17 cellular contexts compared by ENCODE assay signal in genomic region chr4:83247415-83248357, GRCh38. TPM values are rescaled to one million over a fixed set of nuclear protein-coding genes. Genes with fewer than 3 reads are reported as not detected.
DNase-seq lines count a peak whose midpoint lies in the region; ATAC-seq, FAIRE-seq and TF ChIP-seq lines count a peak whose summit lies in the region.
"Had no signal": no experiment of that assay in that cellular context is flagged by ENCODE, and none has a peak within 500 bp of the region (broad histone marks: within the 10 kb centered on the region; RNA-seq: fewer than 3 reads in every experiment).

No MANE protein-coding gene starts in this region.

- no peak overlapping the region for H3K4me3 ChIP-seq in A549
- H3K4me3 ChIP-seq in Panc1 (ENCODE audit: low read depth in 2 of 2, low read length in 2 of 2) = no peak overlapping the region
- no peak overlapping the region for H3K4me3 ChIP-seq in esophagus (ENCODE audit: low read depth in 1 of 2, low read length in 2 of 2)
- H3K4me3 ChIP-seq in mesendoderm (ENCODE audit: low read length) = no peak overlapping the region
- no peak overlapping the region for H3K4me3 ChIP-seq in Karpas-422 (ENCODE audit: low read length)
- no peak overlapping the region for H3K4me3 ChIP-seq in brain microvascular endothelial cell (ENCODE audit: low read depth, low read length)

- peak overlapping the region; percentile 42 for H3K56ac ChIP-seq in mesendoderm (ENCODE audit: low read length)

- no peaks in the 10 kb centered on the region for H3K79me1 ChIP-seq in mesendoderm (ENCODE audit: low read length)

- H3K9me3 ChIP-seq in A549 (no peaks in the 10 kb centered on the region), Panc1 (ENCODE audit: control insufficient read depth, insufficient read depth, low read depth, low read length) (no peaks in the 10 kb centered on the region), esophagus (ENCODE audit: control insufficient read depth in 2 of 2, insufficient read depth in 1 of 2, low read depth in 1 of 2, low read length in 1 of 2) (no peaks in the 10 kb centered on the region), Karpas-422 (ENCODE audit: low read length) (no peaks in the 10 kb centered on the region)
- H3K9me3 ChIP-seq: Caco-2 had no signal

- no peaks in the 10 kb centered on the region for H3K9me2 ChIP-seq in Karpas-422 (replicated peaks; ENCODE audit: insufficient read depth, low read length)

- BruUV-seq in Panc1 (replicated peaks; lab: Mats Ljungman, UMichigan) = no TSS peak

- H3K4ac ChIP-seq in mesendoderm (ENCODE audit: low read depth, low read length) = no peak overlapping the region

- TF ChIP-seq EP300 in A549 (IDR thresholded peaks at IDR 0.05) = no peak

- no peak overlapping the region for H4K5ac ChIP-seq in mesendoderm (ENCODE audit: low read length)

- no peak for TF ChIP-seq RAD21 in A549 (conservative IDR thresholded peaks at IDR 0.05 in 1 of 2, IDR thresholded peaks at IDR 0.05 in 1 of 2)

- H3K23ac ChIP-seq in mesendoderm (ENCODE audit: low read length) = no peak overlapping the region

- peak overlapping the region; percentile 41 for H2BK5ac ChIP-seq in mesendoderm (ENCODE audit: low read length)

- no peak for DNase-seq in A549 (ENCODE audit: low read depth in 1 of 2, low spot score in 1 of 2)
- DNase-seq in Panc1 (ENCODE audit: low read depth, low spot score) = no peak
- DNase-seq in mesendoderm = no peak
- no peak for DNase-seq in Karpas-422
- no peak for DNase-seq in brain microvascular endothelial cell
- DNase-seq in GM10248 (ENCODE audit: extremely low spot score) = no peak
- DNase-seq: AML-193, Caco-2, DMS53, KBM-7, NCI-H1092 treated with DMSO at 0.1 percent for 48 hours, NCI-H1694, NCI-H2107 had no signal

- H3K18ac ChIP-seq in mesendoderm (ENCODE audit: low read length) = no peak overlapping the region

- H3K4me2 ChIP-seq in A549 (no peak overlapping the region), mesendoderm (ENCODE audit: low read length) (no peak overlapping the region), Karpas-422 (ENCODE audit: low read depth, low read length, poor library complexity, severe bottlenecking) (no peak overlapping the region)

- no peaks in the 10 kb centered on the region for H3K79me2 ChIP-seq in mesendoderm (ENCODE audit: control insufficient read depth, insufficient read depth, low read length)
- no peaks in the 10 kb centered on the region for H3K79me2 ChIP-seq in Karpas-422 (ENCODE audit: low read length)

- no peak overlapping the region for H3K9ac ChIP-seq in mesendoderm (ENCODE audit: low read length)
- no peak overlapping the region for H3K9ac ChIP-seq in Karpas-422 (ENCODE audit: low read length)

- in situ Hi-C loops in Panc1 (cut with HindIII; ENCODE audit: low pct_unique_long_range_greater_than_20kb, low sequenced_read_pairs) (no loop called here), brain microvascular endothelial cell (cut with HindIII; ENCODE audit: low pct_ligation_motif_present, low sequenced_read_pairs) (no loop called here)

- no peak overlapping the region for H2AK5ac ChIP-seq in mesendoderm (ENCODE audit: low read length)

- no peaks in the 10 kb centered on the region for H3K36me3 ChIP-seq in Panc1 (ENCODE audit: control insufficient read depth, insufficient read depth, low read length)
- no peaks in the 10 kb centered on the region for H3K36me3 ChIP-seq in esophagus (ENCODE audit: control insufficient read depth in 2 of 2, insufficient read depth in 2 of 2, low read length in 1 of 2)
- no peaks in the 10 kb centered on the region for H3K36me3 ChIP-seq in mesendoderm (ENCODE audit: control insufficient read depth, insufficient read depth, low read length)
- no peaks in the 10 kb centered on the region for H3K36me3 ChIP-seq in Karpas-422 (ENCODE audit: insufficient read depth, low read length)
- H3K36me3 ChIP-seq in brain microvascular endothelial cell (replicated peaks) = no peaks in the 10 kb centered on the region

- ATAC-seq in A549 = peak; percentile 24 to 30; a peak in 4 of 6 replicates
- peak; percentile 36 for ATAC-seq in Panc1
- no peak for ATAC-seq in GM18873 (IDR thresholded peaks at IDR 0.05; ENCODE audit: low FRiP score, unreplicated experiment)
- ATAC-seq: Right ventricle myocardium inferior had no signal

- TF ChIP-seq CTCF in A549 (IDR thresholded peaks at IDR 0.05) = no peak
- TF ChIP-seq CTCF in Panc1 (IDR thresholded peaks at IDR 0.05) = no peak
- TF ChIP-seq CTCF in brain microvascular endothelial cell (IDR thresholded peaks at IDR 0.05; ENCODE audit: low read depth, low read length, missing control alignments) = no peak
- no peak for TF ChIP-seq CTCF in GM10248 (IDR thresholded peaks at IDR 0.05; ENCODE audit: control extremely low read depth, extremely low read depth, low read depth, missing control alignments)

- H2BK15ac ChIP-seq in mesendoderm (replicated peaks; ENCODE audit: low read depth) = no peak overlapping the region

- intact Hi-C loops in Panc1 (cut with micrococcal nuclease; ENCODE audit: unreplicated experiment) = no loop called here

- H4K20me1 ChIP-seq in Karpas-422 (ENCODE audit: insufficient read depth, low read depth, low read length) = no peaks in the 10 kb centered on the region

- no peak overlapping the region for H4K8ac ChIP-seq in mesendoderm (ENCODE audit: low read depth, low read length)

- no peak for FAIRE-seq in A549 (lab: Jason Lieb, UNC)
- FAIRE-seq: G401.6 had no signal

- POLR2A ChIA-PET in A549 (lab: Yijun Ruan, JAX) (no interaction called here), Panc1 (lab: Charles Lee) (no interaction called here), GM10248 (lab: Yijun Ruan, JAX) (no interaction called here)

- TF ChIP-seq POLR2A in A549 (IDR thresholded peaks at IDR 0.05; ENCODE audit: low read length) = no peak

- WGBS in A549 (ENCODE audit: missing lambda C conversion rate) = 90% methylated on average over 11 of the region's 12 CpGs
- WGBS in esophagus, 2 donors = 92 to 94% methylated on average over 12 of the region's 12 CpGs
- no CpG with 5 or more reads among the region's 12 CpGs for WGBS in mesendoderm (ENCODE audit: extremely low coverage, insufficient coverage, low lambda C conversion rate)

- H3K27me3 ChIP-seq in Panc1 (ENCODE audit: control insufficient read depth, insufficient read depth, low read length) (no peaks in the 10 kb centered on the region), esophagus (ENCODE audit: control insufficient read depth in 1 of 2, insufficient read depth in 2 of 2, low read length in 2 of 2) (no peaks in the 10 kb centered on the region), mesendoderm (ENCODE audit: insufficient read depth, low read length, poor library complexity) (no peaks in the 10 kb centered on the region), Karpas-422 (ENCODE audit: low read length) (no peaks in the 10 kb centered on the region), brain microvascular endothelial cell (replicated peaks) (no peaks in the 10 kb centered on the region)

- no peak overlapping the region for H2AFZ ChIP-seq in Karpas-422 (ENCODE audit: low read length)

- H3K4me1 ChIP-seq in A549 (peaks cover 8% of the 10 kb centered on the region; the same call in 2 of the 3 replicates), Panc1 (ENCODE audit: control insufficient read depth, insufficient read depth, low read length) (peaks cover 8% of the 10 kb centered on the region), esophagus (ENCODE audit: control insufficient read depth in 2 of 2, insufficient read depth in 2 of 2, low read length in 1 of 2) (peaks cover 0 to 12% of the 10 kb centered on the region in 2 donors), mesendoderm (ENCODE audit: control insufficient read depth, low read depth, low read length) (peaks cover 4% of the 10 kb centered on the region), Karpas-422 (ENCODE audit: low read length) (no peaks in the 10 kb centered on the region; the same call in 1 of the 2 replicates)

- no peak overlapping the region for H3K27ac ChIP-seq in A549
- peak overlapping the region; percentile 79 for H3K27ac ChIP-seq in Panc1 (ENCODE audit: low read length)
- peak overlapping the region; percentile 26 to 79 for H3K27ac ChIP-seq in esophagus (ENCODE audit: low read depth in 2 of 2, low read length in 1 of 2)
- no peak overlapping the region for H3K27ac ChIP-seq in mesendoderm (ENCODE audit: low read depth, low read length)
- no peak overlapping the region for H3K27ac ChIP-seq in Karpas-422 (ENCODE audit: low read length)
- no peak overlapping the region for H3K27ac ChIP-seq in brain microvascular endothelial cell

- CTCF ChIA-PET in A549 (lab: Yijun Ruan, JAX) = interaction anchor here (0.6 to 1.2 kb wide), 3 partner anchors 9 to 464 kb away, joined by 3 read pairs; no protein-coding TSS in a partner anchor
- CTCF ChIA-PET in Panc1 (lab: Charles Lee) = no interaction called here
- CTCF ChIA-PET in GM10248 (lab: Yijun Ruan, JAX) = interaction anchor here (1.0 kb wide), 2 partner anchors 35 to 173 kb away, joined by 3 read pairs; no protein-coding TSS in a partner anchor

- H2BK120ac ChIP-seq in mesendoderm (ENCODE audit: low read depth, low read length) = no peak overlapping the region

TF ChIP-seq in A549, 52 proteins besides CTCF, POLR2A, EP300 and RAD21 (continues in another document):
- TF ChIP-seq ATOH8 (CRISPR knock-in tag; IDR thresholded peaks at IDR 0.05; ENCODE audit: low read depth) (no peak), CHD4 (IDR thresholded peaks at IDR 0.05; ENCODE audit: borderline replicate concordance) (no peak)

RNA-seq across cellular contexts. Expression of gene COQ2, which starts 36.9 kb away (rescaled TPM):
- polyA plus RNA-seq in A549 (2011; rRNA removed) (27.1 and 35.9 TPM in 2 replicates), A549 (2017; fragmentation: RNase III; extraction: RNeasy Plus Mini Kit Qiagen cat#74134 plus additional on column Dnase treatment) (18.2 to 19.5 TPM (median 18.5 TPM) in 3 replicates), esophagus (10 to 100 TPM in 1 of 2 donors, 1 to 10 TPM in 1; 9.1 to 12.5 TPM)
- 19.1 and 21.4 TPM in 2 replicates for polyA plus RNA-seq in A549 (2012; cell fraction: cytosol; rRNA removed)
- 8.3 and 13.6 TPM in 2 replicates for polyA plus RNA-seq in A549 (2012; cell fraction: nucleus; rRNA removed)
- polyA minus RNA-seq in A549 (2011; rRNA and poly(A)+ RNA removed) = 21.7 and 26.2 TPM in 2 replicates
- total RNA-seq in Panc1 (2021; ENCODE audit: unreplicated experiment) = 28.1 TPM
- polyA plus RNA-seq in Panc1 (2012; ENCODE audit: insufficient read length) = 16.7 TPM
- polyA plus RNA-seq in mesendoderm (2013, experiment 1 of 2) = 30.4 TPM
- polyA plus RNA-seq in mesendoderm (2013, experiment 2 of 2) = 29.4 TPM
- total RNA-seq in Karpas-422 (2014; rRNA removed; shearing (Covaris generic); ENCODE audit: low replicate concordance) = 1.2 and 3.6 TPM in 2 replicates

Comparison
In these comparisons a context has a peak if more than half of its experiments do, and no peak if none do; other contexts are left out.
1. H3K27ac ChIP-seq: peak in Panc1 (single experiment) and esophagus (2 of 2); none in A549 (0 of 2), mesendoderm (single experiment), Karpas-422 (single experiment) and brain microvascular endothelial cell (single experiment).